11 cellular contexts compared by ENCODE assay signal in genomic region chr9:38437193-38437823, GRCh38. TPM values are rescaled to one million over a fixed set of nuclear protein-coding genes. Genes with fewer than 3 reads are reported as not detected.
DNase-seq lines count a peak whose midpoint lies in the region; ATAC-seq, FAIRE-seq and TF ChIP-seq lines count a peak whose summit lies in the region.
"Had no signal": no experiment of that assay in that cellular context is flagged by ENCODE, and none has a peak within 500 bp of the region (broad histone marks: within the 10 kb centered on the region; RNA-seq: fewer than 3 reads in every experiment).

No MANE protein-coding gene starts in this region.

- POLR2A ChIA-PET in activated CD4-positive, alpha-beta memory T cell treated with anti-CD3 and anti-CD28 coated beads for 36 hours (lab: Charles Lee) = no interaction called here

- no peaks in the 10 kb centered on the region for H3K79me2 ChIP-seq in trophoblast cell (ENCODE audit: control insufficient read depth, insufficient read depth, low read length, poor library complexity)

- H3K79me1 ChIP-seq in trophoblast cell (ENCODE audit: low read length) = no peaks in the 10 kb centered on the region

- peak; percentile 38 for DNase-seq in LoVo (ENCODE audit: low spot score)
- peak; percentile 59 for DNase-seq in bronchial epithelial cell (ENCODE audit: low read depth)
- peak in 1 of 2 donors; percentile 30 for DNase-seq in trophoblast cell
- no peak for DNase-seq in activated CD4-positive, alpha-beta memory T cell treated with anti-CD3 and anti-CD28 coated beads for 36 hours
- no peak for DNase-seq in NCI-H345 (lab: John Stamatoyannopoulos, UW)
- DNase-seq in NCI-H1694 (lab: John Stamatoyannopoulos, UW) = no peak
- DNase-seq: activated CD4-positive, alpha-beta T cell treated with anti-CD3 and anti-CD28 coated beads, Interleukin-2, amount 10 ng/mL, durations not matched to agents 7 days and 5 days; head of caudate nucleus; ovary had no signal

- H3K4me3 ChIP-seq in bronchial epithelial cell (ENCODE audit: low read depth, low read length) (no peak overlapping the region), trophoblast cell (ENCODE audit: low read depth, low read length) (no peak overlapping the region)
- H3K4me3 ChIP-seq: ovary had no signal

- no peak for TF ChIP-seq CTCF in bronchial epithelial cell (IDR thresholded peaks at IDR 0.05; ENCODE audit: insufficient read depth, low read length, severe bottlenecking)

- no peak overlapping the region for H4K91ac ChIP-seq in trophoblast cell (ENCODE audit: low read depth, low read length)

- no peaks in the 10 kb centered on the region for H3K4me1 Mint-ChIP-seq in activated CD4-positive, alpha-beta memory T cell treated with anti-CD3 and anti-CD28 coated beads for 36 hours (ENCODE audit: low read depth)
- H3K4me1 Mint-ChIP-seq: activated CD4-positive, alpha-beta T cell treated with anti-CD3 and anti-CD28 coated beads, Interleukin-2, amount 10 ng/mL, durations not matched to agents 7 days and 5 days had no signal

- ATAC-seq in GM18498 (IDR thresholded peaks at IDR 0.05; ENCODE audit: unreplicated experiment) (peak; percentile 57), GM21717 (IDR thresholded peaks at IDR 0.05; ENCODE audit: unreplicated experiment) (no peak)

- CTCF ChIA-PET in activated CD4-positive, alpha-beta memory T cell treated with anti-CD3 and anti-CD28 coated beads for 36 hours (lab: Charles Lee) = no interaction called here

- peak overlapping the region; percentile 46 for H2AFZ ChIP-seq in trophoblast cell (ENCODE audit: insufficient read depth, low read length, poor library complexity)

- H3K14ac ChIP-seq in trophoblast cell (ENCODE audit: low read length) = no peak overlapping the region

- H4K12ac ChIP-seq in trophoblast cell (ENCODE audit: low read depth, low read length) = no peak overlapping the region

- no peak for FAIRE-seq in bronchial epithelial cell (lab: Jason Lieb, UNC)

- no peak overlapping the region for H3K9ac ChIP-seq in trophoblast cell (ENCODE audit: low read length)

- H3K27me3 Mint-ChIP-seq in activated CD4-positive, alpha-beta memory T cell treated with anti-CD3 and anti-CD28 coated beads for 36 hours = no peaks in the 10 kb centered on the region

- H3K4ac ChIP-seq in trophoblast cell (ENCODE audit: low read depth, low read length) = no peak overlapping the region

- no peak overlapping the region for H3K27ac Mint-ChIP-seq in activated CD4-positive, alpha-beta memory T cell treated with anti-CD3 and anti-CD28 coated beads for 36 hours
- H3K27ac Mint-ChIP-seq: activated CD4-positive, alpha-beta T cell treated with anti-CD3 and anti-CD28 coated beads, Interleukin-2, amount 10 ng/mL, durations not matched to agents 7 days and 5 days had no signal

- peak overlapping the region; percentile 69 for H4K8ac ChIP-seq in trophoblast cell (ENCODE audit: low read depth, low read length)

- H2BK12ac ChIP-seq in trophoblast cell (ENCODE audit: low read length) = no peak overlapping the region

- no peak overlapping the region for H3K27ac ChIP-seq in trophoblast cell (ENCODE audit: low read depth, low read length)
- H3K27ac ChIP-seq: ovary had no signal

- peak overlapping the region; percentile 18 for H3K4me2 ChIP-seq in trophoblast cell (ENCODE audit: low read length)

- intact Hi-C loops in activated CD4-positive, alpha-beta memory T cell treated with anti-CD3 and anti-CD28 coated beads for 36 hours (cut with micrococcal nuclease) = no loop called here

- no CpG with 5 or more reads among the region's 11 CpGs for WGBS in trophoblast cell (ENCODE audit: extremely low coverage, insufficient coverage, insufficient read length)

- no peak overlapping the region for H2AK5ac ChIP-seq in trophoblast cell (ENCODE audit: low read length)

- no peak overlapping the region for H3K18ac ChIP-seq in trophoblast cell (ENCODE audit: low read length)

- peaks cover 6 to 7% of the 10 kb centered on the region in 2 experiments for H3K4me1 ChIP-seq in trophoblast cell (ENCODE audit: control insufficient read depth in 1 of 2, insufficient read depth in 2 of 2, low read length in 2 of 2)

- H2BK5ac ChIP-seq in trophoblast cell (ENCODE audit: low read depth, low read length, poor library complexity) = no peak overlapping the region

- H3K23ac ChIP-seq in trophoblast cell (ENCODE audit: low read length) = no peak overlapping the region

- no peak overlapping the region for H3K4me3 Mint-ChIP-seq in activated CD4-positive, alpha-beta memory T cell treated with anti-CD3 and anti-CD28 coated beads for 36 hours
- H3K4me3 Mint-ChIP-seq: activated CD4-positive, alpha-beta T cell treated with anti-CD3 and anti-CD28 coated beads, Interleukin-2, amount 10 ng/mL, durations not matched to agents 7 days and 5 days had no signal

- no peaks in the 10 kb centered on the region for H3K27me3 ChIP-seq in bronchial epithelial cell (ENCODE audit: control insufficient read depth, insufficient read depth, low read length)
- H3K27me3 ChIP-seq in trophoblast cell (ENCODE audit: insufficient read depth, low read length) = no peaks in the 10 kb centered on the region
- H3K27me3 ChIP-seq: ovary had no signal

- H3K9me3 ChIP-seq in trophoblast cell (ENCODE audit: insufficient read depth, low read depth, low read length) = no peaks in the 10 kb centered on the region
- H3K9me3 ChIP-seq: ovary had no signal

- H2BK120ac ChIP-seq in trophoblast cell (ENCODE audit: insufficient read depth, low read length, poor library complexity) = peak overlapping the region; percentile 18

- no peaks in the 10 kb centered on the region for H3K9me3 Mint-ChIP-seq in activated CD4-positive, alpha-beta memory T cell treated with anti-CD3 and anti-CD28 coated beads for 36 hours
- H3K9me3 Mint-ChIP-seq: activated CD4-positive, alpha-beta T cell treated with anti-CD3 and anti-CD28 coated beads, Interleukin-2, amount 10 ng/mL, durations not matched to agents 7 days and 5 days had no signal

- H3K36me3 ChIP-seq in bronchial epithelial cell (ENCODE audit: control insufficient read depth, insufficient read depth, low read length) = no peaks in the 10 kb centered on the region
- H3K36me3 ChIP-seq in trophoblast cell (ENCODE audit: control insufficient read depth in 1 of 2, insufficient read depth in 2 of 2, low read length in 2 of 2) = no peaks in the 10 kb centered on the region
- H3K36me3 ChIP-seq: ovary had no signal

- H3K36me3 Mint-ChIP-seq in activated CD4-positive, alpha-beta memory T cell treated with anti-CD3 and anti-CD28 coated beads for 36 hours = no peaks in the 10 kb centered on the region

RNA-seq across cellular contexts. Expression of gene IGFBPL1, which starts 13.1 kb away (rescaled TPM):
- not detected in 2 replicates for total RNA-seq in bronchial epithelial cell
- 12.2 and 15.6 TPM in 2 replicates for polyA plus RNA-seq in trophoblast cell (2013)
- not detected for total RNA-seq in activated CD4-positive, alpha-beta memory T cell treated with anti-CD3 and anti-CD28 coated beads for 36 hours
- total RNA-seq: activated CD4-positive, alpha-beta T cell treated with anti-CD3 and anti-CD28 coated beads, Interleukin-2, amount 10 ng/mL, durations not matched to agents 7 days and 5 days had no signal

RNA-seq across cellular contexts. Expression of gene ALDH1B1, which starts 44.8 kb away (rescaled TPM):
- total RNA-seq in bronchial epithelial cell = 4.6 and 11.1 TPM in 2 replicates
- polyA plus RNA-seq in trophoblast cell (2013) = 9.2 and 9.6 TPM in 2 replicates
- total RNA-seq in activated CD4-positive, alpha-beta memory T cell treated with anti-CD3 and anti-CD28 coated beads for 36 hours = 10 to 100 TPM; 22.1 to 22.2 TPM

Comparison
In these comparisons a context has a peak if more than half of its experiments do, and no peak if none do; other contexts are left out.
1. DNase-seq: peak in LoVo (single experiment) and bronchial epithelial cell (single experiment); none in activated CD4-positive, alpha-beta memory T cell treated with anti-CD3 and anti-CD28 coated beads for 36 hours (single experiment), NCI-H345 (single experiment) and NCI-H1694 (single experiment).